Comparison of ENCODE assay signal across 9 cellular contexts in genomic region chr2:73979686-73980085, GRCh38. TPM values are rescaled to one million over a fixed set of nuclear protein-coding genes. Genes with fewer than 3 reads are reported as not detected.
DNase-seq lines count a peak whose midpoint lies in the region; ATAC-seq and TF ChIP-seq lines count a peak whose summit lies in the region.
"Had no signal": no experiment of that assay in that cellular context is flagged by ENCODE, and none has a peak within 500 bp of the region (broad histone marks: within the 10 kb centered on the region; RNA-seq: fewer than 3 reads in every experiment).

No MANE protein-coding gene starts in this region.

- H3F3A ChIP-seq in PC-9 (ENCODE audit: insufficient read depth, low read depth) (peaks cover 55% of the 10 kb centered on the region), smooth muscle cell (ENCODE audit: low read depth) (peaks cover 8% of the 10 kb centered on the region)

- H3K36me3 ChIP-seq in PC-9 (ENCODE audit: low read depth) (no peaks in the 10 kb centered on the region), smooth muscle cell (ENCODE audit: low read depth) (no peaks in the 10 kb centered on the region)

- H3K36me3 Mint-ChIP-seq in activated T-cell treated with anti-CD3 and anti-CD28 coated beads, Interleukin-2, amount 50 U/mL, for 4 hours (ENCODE audit: insufficient read depth), result no peaks in the 10 kb centered on the region
- no peaks in the 10 kb centered on the region for H3K36me3 Mint-ChIP-seq in mesothelial cell of epicardium

- H3K27me3 ChIP-seq in PC-9 (ENCODE audit: insufficient read depth, low read depth), result no peaks in the 10 kb centered on the region
- H3K27me3 ChIP-seq in smooth muscle cell (ENCODE audit: low read depth), result no peaks in the 10 kb centered on the region

- H3K4me3 ChIP-seq in PC-9, result no peak overlapping the region
- H3K4me3 ChIP-seq in smooth muscle cell, result no peak overlapping the region

- no peaks in the 10 kb centered on the region for H3K9me3 Mint-ChIP-seq in activated T-cell treated with anti-CD3 and anti-CD28 coated beads, Interleukin-2, amount 50 U/mL, for 4 hours
- no peaks in the 10 kb centered on the region for H3K9me3 Mint-ChIP-seq in mesothelial cell of epicardium

- peaks cover 7% of the 10 kb centered on the region; the same call in 1 of the 2 replicates for H3K9me3 ChIP-seq in PC-9 (ENCODE audit: insufficient read depth, low read depth)
- H3K9me3 ChIP-seq in smooth muscle cell (replicated peaks; ENCODE audit: low read depth), result no peaks in the 10 kb centered on the region

- intact Hi-C loops in PC-9 (cut with micrococcal nuclease; ENCODE audit: unreplicated experiment), result loop anchor here (10.0 kb wide), 1 partner anchor 165 kb away; the partner anchor contains the start of gene BOLA3

- no peak for TF ChIP-seq CTCF in PC-9 (conservative IDR thresholded peaks at IDR 0.05)
- TF ChIP-seq CTCF in smooth muscle cell (IDR thresholded peaks at IDR 0.05; ENCODE audit: borderline replicate concordance, insufficient read depth, poor library complexity, severe bottlenecking), result no peak
- TF ChIP-seq CTCF in mesothelial cell of epicardium (IDR thresholded peaks at IDR 0.05; ENCODE audit: unreplicated experiment), result no peak

- peaks cover 71% of the 10 kb centered on the region for H3K4me1 Mint-ChIP-seq in activated T-cell treated with anti-CD3 and anti-CD28 coated beads, Interleukin-2, amount 50 U/mL, for 4 hours (ENCODE audit: low read depth)
- peaks cover 53% of the 10 kb centered on the region for H3K4me1 Mint-ChIP-seq in mesothelial cell of epicardium

- peaks cover 3% of the 10 kb centered on the region; the same call in 1 of the 2 replicates for H4K20me1 ChIP-seq in PC-9 (ENCODE audit: insufficient read depth)
- H4K20me1 ChIP-seq in smooth muscle cell (ENCODE audit: low read depth), result no peaks in the 10 kb centered on the region

- no peak for ATAC-seq in activated T-cell treated with anti-CD3 and anti-CD28 coated beads, Interleukin-2, amount 50 U/mL, for 4 hours

- POLR2A ChIA-PET in PC-9 (lab: Charles Lee; ENCODE audit: unreplicated experiment), result no interaction called here

- peaks cover 46% of the 10 kb centered on the region for H3K4me1 ChIP-seq in PC-9 (replicated peaks; ENCODE audit: insufficient read depth)
- H3K4me1 ChIP-seq in smooth muscle cell (ENCODE audit: low read depth), result peaks cover 26% of the 10 kb centered on the region

- 6% methylated on average over 3 of the region's 3 CpGs for WGBS in smooth muscle cell (ENCODE audit: low lambda C conversion rate)

- 0 out of 2 replicates have a peak, but pooled peaks cover 6% of the 10 kb centered on the region for H3K79me2 ChIP-seq in PC-9 (ENCODE audit: low read depth)
- H3K79me2 ChIP-seq in smooth muscle cell (ENCODE audit: low read depth), result no peaks in the 10 kb centered on the region

- no peak for DNase-seq in activated T-cell treated with anti-CD3 and anti-CD28 coated beads, Interleukin-2, amount 50 U/mL, for 4 hours
- no peak for DNase-seq in activated T-cell treated with anti-CD3 and anti-CD28 coated beads, Interleukin-2, amount 50 U/mL, for 48 hours
- DNase-seq in PC-9 (peak; percentile 28 to 87), dermis blood vessel endothelial cell (peak; percentile 83), smooth muscle cell (lab: John Stamatoyannopoulos, UW; ENCODE audit: unreplicated experiment) (no peak), mesothelial cell of epicardium (ENCODE audit: low spot score in 2 of 2, unreplicated experiment in 2 of 2) (no peak), GOT3 (lab: John Stamatoyannopoulos, UW) (no peak)
- DNase-seq in stimulated activated CD4-positive, alpha-beta T cell treated with anti-CD3 and anti-CD28 coated beads, Interleukin-4, amount 100 ng/mL, for 4 hours, result no peak
- DNase-seq: NCI-H345 had no signal

- H3K9ac ChIP-seq in smooth muscle cell (ENCODE audit: low read depth), result no peak overlapping the region

- no TSS peak for BruUV-seq in PC-9 (replicated peaks; lab: Mats Ljungman, UMichigan)

- H3K27ac Mint-ChIP-seq in mesothelial cell of epicardium, result no peak overlapping the region

- peak overlapping the region; percentile 67 for H3K4me3 Mint-ChIP-seq in activated T-cell treated with anti-CD3 and anti-CD28 coated beads, Interleukin-2, amount 50 U/mL, for 4 hours
- no peak overlapping the region for H3K4me3 Mint-ChIP-seq in mesothelial cell of epicardium

- CTCF ChIA-PET in PC-9 (lab: Charles Lee), result no interaction called here

- no peak overlapping the region for H2AFZ ChIP-seq in PC-9
- no peak overlapping the region for H2AFZ ChIP-seq in smooth muscle cell (ENCODE audit: low read depth)

- H3K4me2 ChIP-seq in PC-9 (peak overlapping the region; percentile 24; the same call in 1 of the 2 replicates), smooth muscle cell (peak overlapping the region; percentile 11)

- no peaks in the 10 kb centered on the region for H3K27me3 Mint-ChIP-seq in activated T-cell treated with anti-CD3 and anti-CD28 coated beads, Interleukin-2, amount 50 U/mL, for 4 hours (ENCODE audit: low read depth)
- peaks cover 35% of the 10 kb centered on the region for H3K27me3 Mint-ChIP-seq in mesothelial cell of epicardium (ENCODE audit: low read depth)

- H3K27ac ChIP-seq in PC-9 (0 out of 2 replicates have a peak overlapping the region, but pooled peaks have one; percentile 2), smooth muscle cell (ENCODE audit: low read depth) (no peak overlapping the region)

- H3K9me2 ChIP-seq in PC-9 (ENCODE audit: insufficient read depth), result no peaks in the 10 kb centered on the region

RNA-seq across cellular contexts. Expression of gene TET3, which starts 5.0 kb away (rescaled TPM):
- 10 to 100 TPM; 30.8 to 34.0 (median 31.7) TPM for total RNA-seq in activated T-cell treated with anti-CD3 and anti-CD28 coated beads, Interleukin-2, amount 50 U/mL, for 4 hours
- total RNA-seq in PC-9 (2021), result 17.1 and 19.1 TPM in 2 replicates
- 7.0 and 8.7 TPM in 2 replicates for total RNA-seq in dermis blood vessel endothelial cell
- 10.4 and 12.7 TPM in 2 replicates for total RNA-seq in smooth muscle cell
- polyA plus RNA-seq in smooth muscle cell, result 3.2 TPM in 2 replicates
- total RNA-seq in mesothelial cell of epicardium, result 39.6 to 42.6 TPM (median 41.2 TPM) in 3 replicates

RNA-seq across cellular contexts. Expression of gene DGUOK, which starts 53.0 kb away (rescaled TPM):
- total RNA-seq in activated T-cell treated with anti-CD3 and anti-CD28 coated beads, Interleukin-2, amount 50 U/mL, for 4 hours, result 10 to 100 TPM; 69.5 to 76.0 (median 74.2) TPM
- total RNA-seq in PC-9 (2021) (72.3 and 78.7 TPM in 2 replicates), dermis blood vessel endothelial cell (36.4 and 44.9 TPM in 2 replicates), smooth muscle cell (109 and 112 TPM in 2 replicates), mesothelial cell of epicardium (66.0 to 69.5 TPM (median 66.8 TPM) in 3 replicates)
- polyA plus RNA-seq in smooth muscle cell, result 151 and 154 TPM in 2 replicates

Comparison
In these comparisons a context has a peak if more than half of its experiments do, and no peak if none do; other contexts are left out.
1. DNase-seq: peak in PC-9 (2 of 2) and dermis blood vessel endothelial cell (single experiment); none in activated T-cell treated with anti-CD3 and anti-CD28 coated beads, Interleukin-2, amount 50 U/mL, for 4 hours (single experiment), activated T-cell treated with anti-CD3 and anti-CD28 coated beads, Interleukin-2, amount 50 U/mL, for 48 hours (0 of 2), smooth muscle cell (single experiment), mesothelial cell of epicardium (0 of 2), GOT3 (single experiment) and stimulated activated CD4-positive, alpha-beta T cell treated with anti-CD3 and anti-CD28 coated beads, Interleukin-4, amount 100 ng/mL, for 4 hours (0 of 2).